Comparison of ENCODE assay signal across 8 cellular contexts in genomic region chr7:96322373-96322695, GRCh38. TPM values are rescaled to one million over a fixed set of nuclear protein-coding genes. Genes with fewer than 3 reads are reported as not detected.
DNase-seq lines count a peak whose midpoint lies in the region; ATAC-seq, FAIRE-seq and TF ChIP-seq lines count a peak whose summit lies in the region.

No MANE protein-coding gene starts in this region.

- no peak for TF ChIP-seq EP300 in A549 (IDR thresholded peaks at IDR 0.05)

- POLR2A ChIA-PET in A549 (lab: Yijun Ruan, JAX), result no interaction called here

- 26% methylated on average over 9 of the region's 9 CpGs for WGBS in A549 (ENCODE audit: missing lambda C conversion rate)
- WGBS in H9 (ENCODE audit: extremely low coverage, insufficient read length, low lambda C conversion rate), result no CpG with 5 or more reads among the region's 9 CpGs

- H2AK5ac ChIP-seq in H9 (ENCODE audit: insufficient read length, low read length), result no peak overlapping the region

- H4K5ac ChIP-seq in H9 (ENCODE audit: insufficient read length, low read depth, low read length), result no peak overlapping the region

- no peak overlapping the region for H2BK15ac ChIP-seq in H9 (ENCODE audit: low read depth, low read length)

- H3K27ac ChIP-seq in A549 (peak overlapping the region; percentile 97 to 99), H9 (ENCODE audit: insufficient read length, low read depth, low read length) (no peak overlapping the region), angular gyrus (ENCODE audit: low read depth, low read length) (peak overlapping the region; percentile 89)

- H3K4me2 ChIP-seq in A549, result peak overlapping the region; percentile 98
- peak overlapping the region; percentile 17 for H3K4me2 ChIP-seq in H9 (ENCODE audit: insufficient read depth, insufficient read length, low read length)

- no peak for FAIRE-seq in A549 (lab: Jason Lieb, UNC)

- CTCF ChIA-PET in A549 (lab: Yijun Ruan, JAX), result no interaction called here

- no peak overlapping the region for H3K56ac ChIP-seq in H9 (ENCODE audit: insufficient read length, low read depth, low read length)

- no peak overlapping the region for H3K9ac ChIP-seq in H9 (ENCODE audit: extremely low read depth, insufficient read length, low read length)

- peaks cover 7% of the 10 kb centered on the region; the same call in 1 of the 2 replicates for H3K79me2 ChIP-seq in H9 (ENCODE audit: insufficient read depth, low read length)

- peaks cover 0 to 6% (median 0%) of the 10 kb centered on the region in 3 experiments; a peak in 3 of 7 replicates for H3K36me3 Mint-ChIP-seq in H9 (ENCODE audit: insufficient read depth in 1 of 3, low read depth in 3 of 3)
- H3K36me3 Mint-ChIP-seq in memory B cell, result peaks cover 8% of the 10 kb centered on the region

- H2BK120ac ChIP-seq in H9 (ENCODE audit: low read depth, low read length, poor library complexity, severe bottlenecking), result no peak overlapping the region

- no peak overlapping the region for H4K8ac ChIP-seq in H9 (replicated peaks; ENCODE audit: insufficient read length, low read depth, low read length)

- H4K91ac ChIP-seq in H9 (ENCODE audit: insufficient read length, low read depth, low read length), result no peak overlapping the region

- no peak overlapping the region for H2BK5ac ChIP-seq in H9 (ENCODE audit: insufficient read length, low read length)

- peaks cover 16 to 18% of the 10 kb centered on the region in 2 experiments for H3K4me1 Mint-ChIP-seq in H9
- peaks cover 26% of the 10 kb centered on the region for H3K4me1 Mint-ChIP-seq in memory B cell

- H3K23me2 ChIP-seq in H9 (ENCODE audit: insufficient read length, low read depth, low read length, poor library complexity, severe bottlenecking), result no peaks in the 10 kb centered on the region

- H2BK12ac ChIP-seq in H9 (ENCODE audit: insufficient read length, low read depth, low read length), result no peak overlapping the region

- H3K23ac ChIP-seq in H9 (ENCODE audit: insufficient read length, low read depth, low read length), result no peak overlapping the region

- no peak for TF ChIP-seq POLR2A in A549 (IDR thresholded peaks at IDR 0.05; ENCODE audit: low read length)

- DNase-seq in A549 (ENCODE audit: low read depth in 1 of 2, low spot score in 1 of 2) (no peak), H9 (no peak), memory B cell (ENCODE audit: low spot score in 2 of 2) (no peak), EL (no peak), NOMO-1 treated with DMSO at 0.1 percent for 48 hours (lab: John Stamatoyannopoulos, UW; ENCODE audit: unreplicated experiment) (no peak)

- H3K4me1 ChIP-seq in A549 (peaks cover 10% of the 10 kb centered on the region), H9 (ENCODE audit: insufficient read depth, low read length) (no peaks in the 10 kb centered on the region)

- peak overlapping the region; percentile 93 for H3K4me3 ChIP-seq in A549

- H3K27me3 Mint-ChIP-seq in H9 (ENCODE audit: low read depth) (peaks cover 18% of the 10 kb centered on the region), memory B cell (no peaks in the 10 kb centered on the region)

- peak overlapping the region; percentile 18; the same call in 1 of the 2 replicates for H3K14ac ChIP-seq in H9 (ENCODE audit: insufficient read depth, low read length)

- H3K9me3 Mint-ChIP-seq in H9 (0 out of 5 replicates have a peak, but pooled peaks cover 0 to 3% of the 10 kb centered on the region in 2 experiments), memory B cell (peaks cover 6% of the 10 kb centered on the region)

- H3K9me3 ChIP-seq in A549 (no peaks in the 10 kb centered on the region), H9 (ENCODE audit: control insufficient read depth, low read depth, low read length) (no peaks in the 10 kb centered on the region)

- TF ChIP-seq CTCF in A549 (IDR thresholded peaks at IDR 0.05), result no peak
- no peak for TF ChIP-seq CTCF in H9 (conservative IDR thresholded peaks at IDR 0.05)

- H3K18ac ChIP-seq in H9 (ENCODE audit: insufficient read length, low read depth, low read length), result no peak overlapping the region

- H3K4ac ChIP-seq in H9 (ENCODE audit: low read depth, low read length), result no peak overlapping the region

- H3K27me3 ChIP-seq in H9 (ENCODE audit: insufficient read depth, low read length), result no peaks in the 10 kb centered on the region

- no peak for TF ChIP-seq RAD21 in A549 (conservative IDR thresholded peaks at IDR 0.05 in 1 of 2, IDR thresholded peaks at IDR 0.05 in 1 of 2)

- no peak overlapping the region for H3T11ph ChIP-seq in H9 (ENCODE audit: low read length)

- H2BK20ac ChIP-seq in H9 (ENCODE audit: low read depth, low read length, poor library complexity, severe bottlenecking), result no peak overlapping the region

- H2AFZ ChIP-seq in H9 (ENCODE audit: low read length), result no peak overlapping the region

- peak overlapping the region; percentile 80 for H3K4me3 Mint-ChIP-seq in H9
- peak overlapping the region; percentile 86 for H3K4me3 Mint-ChIP-seq in memory B cell

- no peaks in the 10 kb centered on the region for H3K79me1 ChIP-seq in H9 (ENCODE audit: insufficient read depth, low read depth, low read length, poor library complexity, severe bottlenecking)

- H3K27ac Mint-ChIP-seq in H9 (peak overlapping the region in 2 of 3 experiments; percentile 48 to 83; a peak in 1 of 7 replicates), memory B cell (peak overlapping the region; percentile 91)

- H4K20me1 ChIP-seq in H9 (ENCODE audit: control insufficient read depth, insufficient read depth, insufficient read length), result no peaks in the 10 kb centered on the region

- ATAC-seq in A549, result no peak
- ATAC-seq in memory B cell (ENCODE audit: low read depth), result no peak
- ATAC-seq in GM21723 (IDR thresholded peaks at IDR 0.05; ENCODE audit: unreplicated experiment), result no peak
- no peak for ATAC-seq in HG02852 (IDR thresholded peaks at IDR 0.05; ENCODE audit: unreplicated experiment)

TF ChIP-seq in A549, 52 proteins besides CTCF, POLR2A, EP300 and RAD21:
- TF ChIP-seq GATA3 (IDR thresholded peaks at IDR 0.05; ENCODE audit: borderline replicate concordance) (no peak), REST (IDR thresholded peaks at IDR 0.05) (peak; percentile 80; the same call in 1 of the 2 replicates)

RNA-seq across cellular contexts. Expression of gene SLC25A13, which starts 0.4 kb away (rescaled TPM):
- polyA plus RNA-seq in A549 (2011; rRNA removed) (51.0 and 53.0 TPM in 2 replicates), A549 (2017; fragmentation: RNase III; extraction: RNeasy Plus Mini Kit Qiagen cat#74134 plus additional on column Dnase treatment) (31.3 to 32.7 TPM (median 32.2 TPM) in 3 replicates)
- 16.2 and 19.6 TPM in 2 replicates for polyA plus RNA-seq in A549 (2012; cell fraction: cytosol; rRNA removed)
- 11.4 and 21.5 TPM in 2 replicates for polyA plus RNA-seq in A549 (2012; cell fraction: nucleus; rRNA removed)
- 24.7 and 26.8 TPM in 2 replicates for polyA minus RNA-seq in A549 (2011; rRNA and poly(A)+ RNA removed)
- 68.9 and 71.7 TPM in 2 replicates for total RNA-seq in H9 (2021)
